In the genomic region with DNA sequence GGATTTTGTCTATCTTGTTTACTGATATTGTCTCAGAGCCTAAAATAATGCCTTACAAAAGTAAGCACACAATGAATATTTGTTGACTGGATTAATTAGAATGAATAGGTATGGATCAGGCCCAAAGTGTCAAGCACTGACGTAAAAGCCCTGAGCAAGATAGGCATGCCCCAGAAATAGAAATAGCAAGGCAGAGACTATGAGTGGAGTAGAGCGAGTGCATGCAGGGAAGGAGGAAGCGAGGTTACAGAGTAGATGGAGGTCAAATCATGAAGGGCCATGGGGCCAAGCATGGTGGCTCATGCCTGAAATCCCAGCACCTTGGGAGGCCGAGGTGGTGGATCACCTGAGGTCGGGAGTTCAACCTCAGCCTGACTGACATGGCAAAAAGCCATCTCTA, we compare ENCODE assay signal across 38 cellular contexts. TPM values are rescaled to one million over a fixed set of nuclear protein-coding genes. Genes with fewer than 3 reads are reported as not detected.
"Had no signal": no experiment of that assay in that cellular context is flagged by ENCODE, and none has a peak within 500 bp of the region (broad histone marks: within the 10 kb centered on the region; RNA-seq: fewer than 3 reads in every experiment).

No MANE protein-coding gene starts in this region.

- H3K4me1 ChIP-seq: adrenal gland, ascending aorta, breast epithelium had no signal

- H3K27ac ChIP-seq: adrenal gland, ascending aorta, body of pancreas, brain microvascular endothelial cell, breast epithelium, cardiac muscle cell had no signal

- H3K4me3 ChIP-seq: adrenal gland, ascending aorta, body of pancreas, breast epithelium, cardiac muscle cell had no signal

- H3K36me3 ChIP-seq: adrenal gland, ascending aorta, brain microvascular endothelial cell, breast epithelium, cardiac muscle cell had no signal

- H3K9me3 ChIP-seq: adrenal gland, ascending aorta, body of pancreas, breast epithelium had no signal

- H3K27me3 ChIP-seq: ascending aorta, body of pancreas, brain microvascular endothelial cell, breast epithelium, cardiac muscle cell had no signal

- H3K27ac Mint-ChIP-seq: activated naive CD4-positive, alpha-beta T cell treated with anti-CD3 and anti-CD28 coated beads for 36 hours; activated naive CD4-positive, alpha-beta T cell treated with anti-CD3 and anti-CD28 coated beads, Interleukin-2, amount 10 ng/mL, durations not matched to agents 7 days and 5 days; activated naive CD4-positive, alpha-beta T cell treated with anti-CD3 and anti-CD28 coated beads, Interleukin-2, amount 50 U/mL, for 24 hours; activated naive CD4-positive, alpha-beta T cell treated with anti-CD3 and anti-CD28 coated beads, Interleukin-2, amount 50 U/mL, for 72 hours; activated naive CD8-positive, alpha-beta T cell; activated naive CD8-positive, alpha-beta T cell treated with anti-CD3 and anti-CD28 coated beads for 36 hours; activated naive CD8-positive, alpha-beta T cell treated with anti-CD3 and anti-CD28 coated beads, Interleukin-2, amount 10 ng/mL, durations not matched to agents 7 days and 5 days; activated naive CD8-positive, alpha-beta T cell treated with anti-CD3 and anti-CD28 coated beads, Interleukin-2, amount 50 U/mL, for 24 hours; activated T-cell treated with anti-CD3 and anti-CD28 coated beads, Interleukin-2, amount 50 U/mL, for 24 hours; activated T-cell treated with anti-CD3 and anti-CD28 coated beads, Interleukin-2, amount 50 U/mL, for 72 hours; activated T-helper 1 cell treated with anti-CD3 and anti-CD28 coated beads, Interleukin-12 subunit alpha, Interleukin-12 subunit beta, Interleukin-2, Interleukin-4 antibody, amounts not matched to agents 30 ng/mL and 10 ng/mL and 1 ng/mL, durations not matched to agents 14 hours and 24 hours and 36 hours; activated T-helper 17 cell treated with anti-CD3 and anti-CD28 coated beads, Interleukin-2, amount 50 U/mL, for 72 hours; activated T-helper 2 cell treated with anti-CD3 and anti-CD28 coated beads, Interferon-gamma antibody, Interleukin-2, Interleukin-4, amounts not matched to agents 10 μg/mL and 5 μg/mL and 100 μg/mL, durations not matched to agents 14 hours and 24 hours and 36 hours; brain had no signal

- H3K36me3 Mint-ChIP-seq: activated naive CD4-positive, alpha-beta T cell treated with anti-CD3 and anti-CD28 coated beads, Interleukin-2, amount 10 ng/mL, durations not matched to agents 7 days and 5 days; activated naive CD4-positive, alpha-beta T cell treated with anti-CD3 and anti-CD28 coated beads, Interleukin-2, amount 50 U/mL, for 24 hours; activated naive CD4-positive, alpha-beta T cell treated with anti-CD3 and anti-CD28 coated beads, Interleukin-2, amount 50 U/mL, for 72 hours; activated naive CD8-positive, alpha-beta T cell; activated naive CD8-positive, alpha-beta T cell treated with anti-CD3 and anti-CD28 coated beads for 36 hours; activated naive CD8-positive, alpha-beta T cell treated with anti-CD3 and anti-CD28 coated beads, Interleukin-2, amount 10 ng/mL, durations not matched to agents 7 days and 5 days; brain had no signal

- H3K4me1 Mint-ChIP-seq: activated naive CD4-positive, alpha-beta T cell treated with anti-CD3 and anti-CD28 coated beads, Interleukin-2, amount 10 ng/mL, durations not matched to agents 7 days and 5 days; activated naive CD4-positive, alpha-beta T cell treated with anti-CD3 and anti-CD28 coated beads, Interleukin-2, amount 50 U/mL, for 24 hours; activated naive CD8-positive, alpha-beta T cell treated with anti-CD3 and anti-CD28 coated beads for 36 hours; activated naive CD8-positive, alpha-beta T cell treated with anti-CD3 and anti-CD28 coated beads, Interleukin-2, amount 10 ng/mL, durations not matched to agents 7 days and 5 days; activated naive CD8-positive, alpha-beta T cell treated with anti-CD3 and anti-CD28 coated beads, Interleukin-2, amount 50 U/mL, for 24 hours; activated T-helper 17 cell treated with anti-CD3 and anti-CD28 coated beads, Interleukin-2, amount 50 U/mL, for 72 hours; central memory CD8-positive, alpha-beta T cell had no signal

- ATAC-seq: activated naive CD4-positive, alpha-beta T cell treated with anti-CD3 and anti-CD28 coated beads, Interleukin-2, amount 50 U/mL, for 72 hours; activated naive CD8-positive, alpha-beta T cell treated with anti-CD3 and anti-CD28 coated beads, Interleukin-2, amount 50 U/mL, for 24 hours; activated T-cell treated with anti-CD3 and anti-CD28 coated beads, Interleukin-2, amount 50 U/mL, for 4 hours; activated T-cell treated with anti-CD3 and anti-CD28 coated beads, Interleukin-2, amount 50 U/mL, for 72 hours; activated T-helper 17 cell treated with anti-CD3 and anti-CD28 coated beads, Interleukin-2, amount 50 U/mL, for 72 hours; body of pancreas had no signal

- DNase-seq: activated effector memory CD4-positive, alpha-beta T cell treated with anti-CD3 and anti-CD28 coated beads, Interleukin-2, amount 50 U/mL, for 16 hours; activated effector memory CD4-positive, alpha-beta T cell treated with Interleukin-2 at 50 U/mL for 16 hours; activated gamma-delta T cell; activated gamma-delta T cell treated with Interleukin-2 at 50 U/mL for 16 hours; activated naive CD4-positive, alpha-beta T cell; activated naive CD4-positive, alpha-beta T cell treated with anti-CD3 and anti-CD28 coated beads for 36 hours; activated naive CD4-positive, alpha-beta T cell treated with anti-CD3 and anti-CD28 coated beads, Interleukin-2, amount 10 ng/mL, durations not matched to agents 7 days and 5 days; activated naive CD4-positive, alpha-beta T cell treated with anti-CD3 and anti-CD28 coated beads, Interleukin-2, amount 50 U/mL, for 16 hours; activated naive CD4-positive, alpha-beta T cell treated with Interleukin-2 at 50 U/mL for 16 hours; activated naive CD8-positive, alpha-beta T cell treated with anti-CD3 and anti-CD28 coated beads for 36 hours; activated naive CD8-positive, alpha-beta T cell treated with anti-CD3 and anti-CD28 coated beads, Interleukin-2, amount 10 ng/mL, durations not matched to agents 7 days and 5 days; activated naive CD8-positive, alpha-beta T cell treated with anti-CD3 and anti-CD28 coated beads, Interleukin-2, amount 50 U/mL, for 24 hours; activated T-cell treated with anti-CD3 and anti-CD28 coated beads, Interleukin-2, amount 50 U/mL, for 1 hour; activated T-cell treated with anti-CD3 and anti-CD28 coated beads, Interleukin-2, amount 50 U/mL, for 24 hours; activated T-cell treated with anti-CD3 and anti-CD28 coated beads, Interleukin-2, amount 50 U/mL, for 4 hours; activated T-cell treated with anti-CD3 and anti-CD28 coated beads, Interleukin-2, amount 50 U/mL, for 48 hours; activated T-cell treated with anti-CD3 and anti-CD28 coated beads, Interleukin-2, amount 50 U/mL, for 72 hours; adrenal gland; amniotic stem cell; amygdala; anterior cingulate cortex; aorta; body of pancreas; brain microvascular endothelial cell; caudate nucleus; central memory CD4-positive, alpha-beta T cell; cerebellar nuclear complex had no signal

- H3K9me3 Mint-ChIP-seq: activated naive CD4-positive, alpha-beta T cell treated with anti-CD3 and anti-CD28 coated beads for 36 hours; activated naive CD4-positive, alpha-beta T cell treated with anti-CD3 and anti-CD28 coated beads, Interleukin-2, amount 10 ng/mL, durations not matched to agents 7 days and 5 days; activated naive CD4-positive, alpha-beta T cell treated with anti-CD3 and anti-CD28 coated beads, Interleukin-2, amount 50 U/mL, for 24 hours; activated naive CD4-positive, alpha-beta T cell treated with anti-CD3 and anti-CD28 coated beads, Interleukin-2, amount 50 U/mL, for 72 hours; activated naive CD8-positive, alpha-beta T cell treated with anti-CD3 and anti-CD28 coated beads for 36 hours; activated naive CD8-positive, alpha-beta T cell treated with anti-CD3 and anti-CD28 coated beads, Interleukin-2, amount 10 ng/mL, durations not matched to agents 7 days and 5 days; activated naive CD8-positive, alpha-beta T cell treated with anti-CD3 and anti-CD28 coated beads, Interleukin-2, amount 50 U/mL, for 24 hours; activated T-cell treated with anti-CD3 and anti-CD28 coated beads, Interleukin-2, amount 50 U/mL, for 24 hours; activated T-cell treated with anti-CD3 and anti-CD28 coated beads, Interleukin-2, amount 50 U/mL, for 4 hours; activated T-cell treated with anti-CD3 and anti-CD28 coated beads, Interleukin-2, amount 50 U/mL, for 72 hours; activated T-helper 1 cell treated with anti-CD3 and anti-CD28 coated beads, Interleukin-12 subunit alpha, Interleukin-12 subunit beta, Interleukin-2, Interleukin-4 antibody, amounts not matched to agents 30 ng/mL and 10 ng/mL and 1 ng/mL, durations not matched to agents 14 hours and 24 hours and 36 hours; activated T-helper 17 cell treated with anti-CD3 and anti-CD28 coated beads, Interleukin-2, amount 50 U/mL, for 72 hours; activated T-helper 2 cell treated with anti-CD3 and anti-CD28 coated beads, Interferon-gamma antibody, Interleukin-2, Interleukin-4, amounts not matched to agents 10 μg/mL and 5 μg/mL and 100 μg/mL, durations not matched to agents 14 hours and 24 hours and 36 hours; brain; central memory CD8-positive, alpha-beta T cell had no signal

- H3K4me3 Mint-ChIP-seq: activated naive CD4-positive, alpha-beta T cell treated with anti-CD3 and anti-CD28 coated beads for 36 hours; activated naive CD4-positive, alpha-beta T cell treated with anti-CD3 and anti-CD28 coated beads, Interleukin-2, amount 10 ng/mL, durations not matched to agents 7 days and 5 days; activated naive CD4-positive, alpha-beta T cell treated with anti-CD3 and anti-CD28 coated beads, Interleukin-2, amount 50 U/mL, for 24 hours; activated naive CD8-positive, alpha-beta T cell; activated naive CD8-positive, alpha-beta T cell treated with anti-CD3 and anti-CD28 coated beads for 36 hours; activated naive CD8-positive, alpha-beta T cell treated with anti-CD3 and anti-CD28 coated beads, Interleukin-2, amount 10 ng/mL, durations not matched to agents 7 days and 5 days; activated naive CD8-positive, alpha-beta T cell treated with anti-CD3 and anti-CD28 coated beads, Interleukin-2, amount 50 U/mL, for 24 hours; activated T-cell treated with anti-CD3 and anti-CD28 coated beads, Interleukin-2, amount 50 U/mL, for 24 hours; activated T-cell treated with anti-CD3 and anti-CD28 coated beads, Interleukin-2, amount 50 U/mL, for 4 hours; activated T-cell treated with anti-CD3 and anti-CD28 coated beads, Interleukin-2, amount 50 U/mL, for 72 hours; activated T-helper 1 cell treated with anti-CD3 and anti-CD28 coated beads, Interleukin-12 subunit alpha, Interleukin-12 subunit beta, Interleukin-2, Interleukin-4 antibody, amounts not matched to agents 30 ng/mL and 10 ng/mL and 1 ng/mL, durations not matched to agents 14 hours and 24 hours and 36 hours; activated T-helper 17 cell treated with anti-CD3 and anti-CD28 coated beads, Interleukin-2, amount 50 U/mL, for 72 hours; brain; central memory CD8-positive, alpha-beta T cell had no signal

RNA-seq across cellular contexts. Expression of gene SFTPD, which starts 51.6 kb away (rescaled TPM):
- total RNA-seq: activated naive CD4-positive, alpha-beta T cell treated with anti-CD3 and anti-CD28 coated beads for 36 hours; activated naive CD8-positive, alpha-beta T cell treated with anti-CD3 and anti-CD28 coated beads for 36 hours; activated naive CD8-positive, alpha-beta T cell treated with anti-CD3 and anti-CD28 coated beads, Interleukin-2, amount 10 ng/mL, durations not matched to agents 7 days and 5 days; activated T-cell treated with anti-CD3 and anti-CD28 coated beads, Interleukin-2, amount 50 U/mL, for 72 hours; activated T-helper 1 cell treated with anti-CD3 and anti-CD28 coated beads, Interleukin-12 subunit alpha, Interleukin-12 subunit beta, Interleukin-2, Interleukin-4 antibody, amounts not matched to agents 30 ng/mL and 10 ng/mL and 1 ng/mL, durations not matched to agents 14 hours and 24 hours and 36 hours; activated T-helper 17 cell treated with anti-CD3 and anti-CD28 coated beads, Interleukin-2, amount 50 U/mL, for 72 hours; activated T-helper 2 cell treated with anti-CD3 and anti-CD28 coated beads, Interferon-gamma antibody, Interleukin-2, Interleukin-4, amounts not matched to agents 10 μg/mL and 5 μg/mL and 100 μg/mL, durations not matched to agents 14 hours and 24 hours and 36 hours; ascending aorta had no signal
